ENCODE assay signal across 24 cellular contexts in genomic region chr17:33260638-33261037, GRCh38. TPM values are rescaled to one million over a fixed set of nuclear protein-coding genes. Genes with fewer than 3 reads are reported as not detected.
DNase-seq lines count a peak whose midpoint lies in the region; ATAC-seq and TF ChIP-seq lines count a peak whose summit lies in the region.
"Had no signal": no experiment of that assay in that cellular context is flagged by ENCODE, and none has a peak within 500 bp of the region (broad histone marks: within the 10 kb centered on the region; RNA-seq: fewer than 3 reads in every experiment).

No MANE protein-coding gene starts in this region.

- CTCF ChIA-PET in WTC11 (lab: Charles Lee) (interaction anchor here (0.5 to 1.5 kb wide), 8 partner anchors 11 to 222 kb away, joined by 3 to 6 read pairs (median 3); no protein-coding TSS in a partner anchor), GM10248 (lab: Yijun Ruan, JAX) (no interaction called here)

- TF ChIP-seq POLR2A in transverse colon (IDR thresholded peaks at IDR 0.05) = no peak

- POLR2A ChIA-PET in WTC11 (lab: Charles Lee) = interaction anchor here (0.5 kb wide), 1 partner anchor 52 kb away, joined by 3 read pairs; no protein-coding TSS in a partner anchor
- POLR2A ChIA-PET in GM10248 (lab: Yijun Ruan, JAX) = no interaction called here

- no peak overlapping the region for H3K23ac ChIP-seq in mesenchymal stem cell (ENCODE audit: low read length in 2 of 2)

- H3K27ac ChIP-seq in transverse colon (no peak overlapping the region), mesenchymal stem cell (ENCODE audit: low read length, poor library complexity, severe bottlenecking) (no peak overlapping the region)
- H3K27ac ChIP-seq: KMS-11, SJSA1 had no signal

- H3K4me1 Mint-ChIP-seq in WTC11 = peaks cover 22% of the 10 kb centered on the region

- TF ChIP-seq CTCF in WTC11 (IDR thresholded peaks at IDR 0.05) (no peak), transverse colon (IDR thresholded peaks at IDR 0.05) (no peak), GM10248 (IDR thresholded peaks at IDR 0.05; ENCODE audit: control extremely low read depth, extremely low read depth, low read depth, missing control alignments) (no peak)

- no peak overlapping the region for H3K9ac ChIP-seq in mesenchymal stem cell (ENCODE audit: low read length)
- H3K9ac ChIP-seq: KMS-11 had no signal

- no peak overlapping the region for H3K14ac ChIP-seq in mesenchymal stem cell (ENCODE audit: low read length in 2 of 2)

- WGBS in transverse colon (ENCODE audit: low coverage in 1 of 2), 2 donors = 32 to 56% methylated on average over 4 to 10 of the region's 10 CpGs
- WGBS in mesenchymal stem cell = 78% methylated on average over 10 of the region's 10 CpGs

- no peak overlapping the region for H4K91ac ChIP-seq in mesenchymal stem cell (ENCODE audit: low read length)

- H4K8ac ChIP-seq in mesenchymal stem cell (ENCODE audit: low read length) = no peak overlapping the region

- no peak overlapping the region for H2BK120ac ChIP-seq in mesenchymal stem cell (ENCODE audit: low read depth, low read length)

- H3K4me3 Mint-ChIP-seq in WTC11 = no peak overlapping the region
- H3K4me3 Mint-ChIP-seq: CD8-positive, alpha-beta T cell had no signal

- DNase-seq in NCI-H748 (lab: John Stamatoyannopoulos, UW; ENCODE audit: unreplicated experiment) = peak; percentile 17
- no peak for DNase-seq in NCI-H748 treated with DMSO at 0.1 percent for 48 hours (lab: John Stamatoyannopoulos, UW)
- peak; percentile 76 to 88 for DNase-seq in NCI-H187 (lab: John Stamatoyannopoulos, UW)
- peak; percentile 33 for DNase-seq in WTC11 (ENCODE audit: low spot score)
- peak; percentile 48 for DNase-seq in transverse colon
- no peak for DNase-seq in mesenchymal stem cell
- no peak for DNase-seq in GM10248 (ENCODE audit: extremely low spot score)
- no peak for DNase-seq in activated gamma-delta T cell (lab: John Stamatoyannopoulos, UW)
- DNase-seq: AML-193; C1 segment of cervical spinal cord; CD8-positive, alpha-beta T cell; DMS153; GDM1; GOT3; NCI-H1436 treated with DMSO at 0.1 percent for 48 hours; NCI-H2081; NCI-H2171 treated with DMSO at 0.1 percent for 48 hours; NCI-H510A; NCI-H774; OCI-M1 had no signal

- H2AK5ac ChIP-seq in mesenchymal stem cell (ENCODE audit: low read length, severe bottlenecking) = no peak overlapping the region

- H3K18ac ChIP-seq in mesenchymal stem cell (ENCODE audit: low read depth in 1 of 2, low read length in 2 of 2) = no peak overlapping the region

- H3K36me3 Mint-ChIP-seq in WTC11 = no peaks in the 10 kb centered on the region
- H3K36me3 Mint-ChIP-seq: CD8-positive, alpha-beta T cell had no signal

- in situ Hi-C loops in transverse colon (cut with MboI; ENCODE audit: low pct_ligation_motif_present in 1 of 4, low pct_unique_long_range_greater_than_20kb in 1 of 4, low sequenced_read_pairs in 3 of 4) = no loop called here

- no peak for TF ChIP-seq EP300 in transverse colon (IDR thresholded peaks at IDR 0.05; ENCODE audit: low read depth)

- H3K27ac Mint-ChIP-seq in WTC11 = no peak overlapping the region
- H3K27ac Mint-ChIP-seq: CD8-positive, alpha-beta T cell had no signal

- H2BK12ac ChIP-seq in mesenchymal stem cell (ENCODE audit: low read length in 2 of 2) = no peak overlapping the region

- ATAC-seq in WTC11 = peak; percentile 73
- ATAC-seq: CD8-positive, alpha-beta T cell; Right ventricle myocardium inferior had no signal

- H3K4me1 ChIP-seq in transverse colon = no peaks in the 10 kb centered on the region
- H3K4me1 ChIP-seq in mesenchymal stem cell (ENCODE audit: control insufficient read depth, insufficient read depth, low read depth, low read length) = peaks cover 2% of the 10 kb centered on the region
- H3K4me1 ChIP-seq: SJSA1 had no signal

- H3K9me3 ChIP-seq in transverse colon (no peaks in the 10 kb centered on the region), mesenchymal stem cell (ENCODE audit: control insufficient read depth, low read length) (no peaks in the 10 kb centered on the region)
- H3K9me3 ChIP-seq: SJSA1 had no signal

- H3K27me3 ChIP-seq in transverse colon = no peaks in the 10 kb centered on the region
- peaks cover 0 to 68% of the 10 kb centered on the region in 2 experiments for H3K27me3 ChIP-seq in mesenchymal stem cell (ENCODE audit: control insufficient read depth in 1 of 2, insufficient read depth in 1 of 2, low read length in 2 of 2)
- H3K27me3 ChIP-seq: SJSA1 had no signal

- no peak overlapping the region for H3K4me2 ChIP-seq in mesenchymal stem cell (ENCODE audit: low read length, poor library complexity, severe bottlenecking)
- H3K4me2 ChIP-seq: KMS-11 had no signal

- no peaks in the 10 kb centered on the region for H3K79me1 ChIP-seq in mesenchymal stem cell (replicated peaks; ENCODE audit: low read length, poor library complexity, severe bottlenecking)

- no peaks in the 10 kb centered on the region for H3K36me3 ChIP-seq in transverse colon
- no peaks in the 10 kb centered on the region for H3K36me3 ChIP-seq in mesenchymal stem cell (ENCODE audit: control insufficient read depth in 1 of 2, insufficient read depth in 2 of 2, low read depth in 1 of 2, low read length in 2 of 2)
- H3K36me3 ChIP-seq: SJSA1 had no signal

- no peaks in the 10 kb centered on the region for H3K9me3 Mint-ChIP-seq in WTC11
- H3K9me3 Mint-ChIP-seq: CD8-positive, alpha-beta T cell had no signal

- intact Hi-C loops in transverse colon (cut with DNase I; ENCODE audit: low total_unique reads) = no loop called here

- H3K4ac ChIP-seq in mesenchymal stem cell (ENCODE audit: low read depth in 1 of 2, low read length in 2 of 2) = no peak overlapping the region

- no peak overlapping the region for H2AFZ ChIP-seq in mesenchymal stem cell (ENCODE audit: low read depth, low read length)

- H2BK5ac ChIP-seq in mesenchymal stem cell (ENCODE audit: low read depth, low read length, poor library complexity, severe bottlenecking) = no peak overlapping the region

- no peak overlapping the region for H2BK15ac ChIP-seq in mesenchymal stem cell (ENCODE audit: low read depth, poor library complexity, severe bottlenecking)

- no peaks in the 10 kb centered on the region; the same call in 1 of the 2 replicates for H3K27me3 Mint-ChIP-seq in WTC11 (ENCODE audit: low read depth)

- no peak overlapping the region for H3K4me3 ChIP-seq in transverse colon
- no peak overlapping the region for H3K4me3 ChIP-seq in mesenchymal stem cell (ENCODE audit: insufficient read depth in 1 of 2, low read depth in 1 of 2, low read length in 2 of 2)
- H3K4me3 ChIP-seq: SJSA1 had no signal

TF ChIP-seq in WTC11, 78 proteins besides CTCF, POLR2A, EP300 and RAD21 (continues in another document):
- no peak for TF ChIP-seq ESRRA (CRISPR knock-in tag; IDR thresholded peaks at IDR 0.05; ENCODE audit: borderline replicate concordance)
- no peak for TF ChIP-seq NFYB (CRISPR knock-in tag; conservative IDR thresholded peaks at IDR 0.05; ENCODE audit: low read depth)
- TF ChIP-seq ERG (CRISPR knock-in tag; IDR thresholded peaks at IDR 0.05) = no peak
- TF ChIP-seq MAX (CRISPR knock-in tag; IDR thresholded peaks at IDR 0.05) = no peak
- no peak for TF ChIP-seq ZNF416 (CRISPR knock-in tag; IDR thresholded peaks at IDR 0.05)
- no peak for TF ChIP-seq HMGXB4 (CRISPR knock-in tag; IDR thresholded peaks at IDR 0.05)

RNA-seq across cellular contexts. Expression of gene ASIC2, which starts 32.5 kb away (rescaled TPM):
- total RNA-seq in WTC11 (2021) = 2.1 to 2.7 TPM (median 2.3 TPM) in 3 replicates
- under 1 TPM in 2 of 4 donors, not detected in 2; 0.16 to 0.55 TPM for total RNA-seq in transverse colon
- 0.73 TPM for polyA plus RNA-seq in mesenchymal stem cell (2013, experiment 1 of 2)
- 0.62 TPM for polyA plus RNA-seq in mesenchymal stem cell (2013, experiment 2 of 2)
- total RNA-seq: A172; CD8-positive, alpha-beta T cell; Right ventricle myocardium inferior; SJSA1 had no signal

Comparison
In these comparisons a context has a peak if more than half of its experiments do, and no peak if none do; other contexts are left out.
1. DNase-seq: peak in NCI-H748 (single experiment), NCI-H187 (2 of 2), WTC11 (single experiment) and transverse colon (single experiment); none in NCI-H748 treated with DMSO at 0.1 percent for 48 hours (single experiment), mesenchymal stem cell (single experiment), GM10248 (single experiment) and activated gamma-delta T cell (single experiment).